10 cellular contexts compared by ENCODE assay signal in genomic region chr7:128030263-128030998, GRCh38. TPM values are rescaled to one million over a fixed set of nuclear protein-coding genes. Genes with fewer than 3 reads are reported as not detected.
DNase-seq lines count a peak whose midpoint lies in the region; ATAC-seq, FAIRE-seq and TF ChIP-seq lines count a peak whose summit lies in the region.
"Had no signal": no experiment of that assay in that cellular context is flagged by ENCODE, and none has a peak within 500 bp of the region (broad histone marks: within the 10 kb centered on the region; RNA-seq: fewer than 3 reads in every experiment).

No MANE protein-coding gene starts in this region.

- no peaks in the 10 kb centered on the region for H3K27me3 Mint-ChIP-seq in natural killer cell treated with Interleukin-12 subunit alpha and Interleukin-12 subunit beta and Interleukin-15 and Interleukin-18, amount 100 ng/mL, for 72 hours

- peak overlapping the region; percentile 68 for H3K4me3 Mint-ChIP-seq in natural killer cell treated with Interleukin-12 subunit alpha and Interleukin-12 subunit beta and Interleukin-15 and Interleukin-18, amount 100 ng/mL, for 72 hours

- DNase-seq in right atrium auricular region (ENCODE audit: low spot score) (no peak), cardiac septum (ENCODE audit: low spot score) (no peak), vagina (ENCODE audit: extremely low spot score in 2 of 2) (no peak), EL (no peak), small intestine (no peak)
- no peak for DNase-seq in effector memory CD4-positive, alpha-beta T cell
- DNase-seq in natural killer cell treated with Interleukin-12 subunit alpha and Interleukin-12 subunit beta and Interleukin-15 and Interleukin-18, amount 100 ng/mL, for 72 hours (ENCODE audit: low spot score): no peak
- DNase-seq: SIG-M5 had no signal

- ATAC-seq in natural killer cell treated with Interleukin-12 subunit alpha and Interleukin-12 subunit beta and Interleukin-15 and Interleukin-18, amount 100 ng/mL, for 72 hours: no peak
- no peak for ATAC-seq in GM18861 (IDR thresholded peaks at IDR 0.05; ENCODE audit: unreplicated experiment)

- no peaks in the 10 kb centered on the region for H3K9me3 Mint-ChIP-seq in natural killer cell treated with Interleukin-12 subunit alpha and Interleukin-12 subunit beta and Interleukin-15 and Interleukin-18, amount 100 ng/mL, for 72 hours

- no peak overlapping the region for H3K27ac Mint-ChIP-seq in natural killer cell treated with Interleukin-12 subunit alpha and Interleukin-12 subunit beta and Interleukin-15 and Interleukin-18, amount 100 ng/mL, for 72 hours

- TF ChIP-seq POLR2A in vagina (IDR thresholded peaks at IDR 0.05): no peak

- no peaks in the 10 kb centered on the region for H3K36me3 Mint-ChIP-seq in natural killer cell treated with Interleukin-12 subunit alpha and Interleukin-12 subunit beta and Interleukin-15 and Interleukin-18, amount 100 ng/mL, for 72 hours

- H3K4me1 ChIP-seq in right atrium auricular region (peaks cover 0 to 42% of the 10 kb centered on the region in 2 donors), vagina (peaks cover 42% of the 10 kb centered on the region), small intestine (ENCODE audit: control insufficient read depth in 2 of 2, insufficient read depth in 1 of 2, low read depth in 1 of 2, low read length in 1 of 2) (peaks cover 0 to 6% of the 10 kb centered on the region in 2 donors)
- H3K4me1 ChIP-seq in effector memory CD4-positive, alpha-beta T cell (ENCODE audit: control insufficient read depth, insufficient read depth, low read length, poor library complexity, severe bottlenecking): peaks cover 10% of the 10 kb centered on the region

- H3K9me3 ChIP-seq in right atrium auricular region (no peaks in the 10 kb centered on the region), vagina (no peaks in the 10 kb centered on the region), small intestine (ENCODE audit: control insufficient read depth, low read depth) (no peaks in the 10 kb centered on the region)
- no peaks in the 10 kb centered on the region for H3K9me3 ChIP-seq in effector memory CD4-positive, alpha-beta T cell (ENCODE audit: control insufficient read depth, low read length)

- intact Hi-C loops in cardiac septum (cut with DNase I): loop anchor here (5.0 kb wide), 1 partner anchor 318 kb away; no protein-coding TSS in a partner anchor
- intact Hi-C loops in vagina (cut with DNase I): no loop called here

- H3K4me1 Mint-ChIP-seq in natural killer cell treated with Interleukin-12 subunit alpha and Interleukin-12 subunit beta and Interleukin-15 and Interleukin-18, amount 100 ng/mL, for 72 hours (ENCODE audit: low read depth in 2 of 2): peaks cover 8 to 21% of the 10 kb centered on the region in 2 donors

- H3K4me3 ChIP-seq in right atrium auricular region: peak overlapping the region; percentile 49 to 66
- H3K4me3 ChIP-seq in effector memory CD4-positive, alpha-beta T cell (ENCODE audit: insufficient read depth, low read depth, low read length, poor library complexity, severe bottlenecking): peak overlapping the region; percentile 25
- peak overlapping the region; percentile 52 to 58 for H3K4me3 ChIP-seq in vagina
- peak overlapping the region in 1 of 2 donors; percentile 61 for H3K4me3 ChIP-seq in small intestine (ENCODE audit: low read depth in 1 of 2, low read length in 2 of 2)

- H3K36me3 ChIP-seq in right atrium auricular region: no peaks in the 10 kb centered on the region
- H3K36me3 ChIP-seq in effector memory CD4-positive, alpha-beta T cell (ENCODE audit: control insufficient read depth, insufficient read depth, low read length): peaks cover 4% of the 10 kb centered on the region
- no peaks in the 10 kb centered on the region for H3K36me3 ChIP-seq in vagina
- no peaks in the 10 kb centered on the region for H3K36me3 ChIP-seq in small intestine (ENCODE audit: control insufficient read depth in 2 of 2, insufficient read depth in 2 of 2, low read length in 2 of 2)

- H3K27me3 ChIP-seq in right atrium auricular region: no peaks in the 10 kb centered on the region
- H3K27me3 ChIP-seq in effector memory CD4-positive, alpha-beta T cell (replicated peaks; ENCODE audit: control insufficient read depth, insufficient read depth, low read length, poor library complexity, severe bottlenecking): no peaks in the 10 kb centered on the region
- no peaks in the 10 kb centered on the region for H3K27me3 ChIP-seq in vagina
- H3K27me3 ChIP-seq in small intestine (ENCODE audit: control insufficient read depth in 2 of 2, insufficient read depth in 2 of 2, low read length in 2 of 2): peaks cover 0 to 4% of the 10 kb centered on the region in 2 donors

- WGBS in small intestine, 3 donors: 69 to 81% (median 71%) methylated on average over 39 to 41 of the region's 41 CpGs

- H3K27ac ChIP-seq in right atrium auricular region: no peak overlapping the region
- no peak overlapping the region for H3K27ac ChIP-seq in effector memory CD4-positive, alpha-beta T cell (ENCODE audit: insufficient read depth, low read length, poor library complexity, severe bottlenecking)
- no peak overlapping the region for H3K27ac ChIP-seq in vagina
- no peak overlapping the region for H3K27ac ChIP-seq in small intestine (ENCODE audit: low read depth in 1 of 2, low read length in 1 of 2)

- no peak for FAIRE-seq in small intestine (lab: Jason Lieb, UNC)

- TF ChIP-seq CTCF in right atrium auricular region (IDR thresholded peaks at IDR 0.05) (no peak), vagina (IDR thresholded peaks at IDR 0.05) (no peak)

RNA-seq across cellular contexts. Expression of gene LRRC4, which starts 0.8 kb away (rescaled TPM):
- total RNA-seq in right atrium auricular region (1 to 10 TPM; 2.9 to 7.2 TPM), cardiac septum (3.7 TPM), vagina (6.1 TPM)
- under 1 TPM in 1 of 2 donors, not detected in 1; 0.07 TPM for total RNA-seq in natural killer cell treated with Interleukin-12 subunit alpha and Interleukin-12 subunit beta and Interleukin-15 and Interleukin-18, amount 100 ng/mL, for 72 hours
- polyA plus RNA-seq in small intestine: under 1 TPM; 0.27 to 0.91 (median 0.67) TPM
- total RNA-seq: HT1080 had no signal
